Comparison of ENCODE assay signal across 15 cellular contexts in genomic region chr3:99658274-99658673, GRCh38. TPM values are rescaled to one million over a fixed set of nuclear protein-coding genes. Genes with fewer than 3 reads are reported as not detected.
DNase-seq lines count a peak whose midpoint lies in the region; ATAC-seq, FAIRE-seq and TF ChIP-seq lines count a peak whose summit lies in the region.
"Had no signal": no experiment of that assay in that cellular context is flagged by ENCODE, and none has a peak within 500 bp of the region (broad histone marks: within the 10 kb centered on the region; RNA-seq: fewer than 3 reads in every experiment).

No MANE protein-coding gene starts in this region.

- H3K36me3 ChIP-seq in astrocyte (ENCODE audit: insufficient read depth, low read length) (peaks cover 3% of the 10 kb centered on the region), left ventricle myocardium inferior (no peaks in the 10 kb centered on the region)

- H3K4me2 ChIP-seq in astrocyte (ENCODE audit: low read length), result peak overlapping the region; percentile 70

- DNase-seq in AG04450 (ENCODE audit: low read depth, low spot score), result no peak
- DNase-seq in astrocyte (ENCODE audit: low read depth), result no peak
- no peak for DNase-seq in left ventricle myocardium inferior
- no peak for DNase-seq in sciatic nerve (ENCODE audit: low spot score)
- no peak for DNase-seq in activated effector memory CD4-positive, alpha-beta T cell treated with anti-CD3 and anti-CD28 coated beads, Interleukin-2, amount 50 U/mL, for 16 hours
- no peak for DNase-seq in AML-193 (lab: John Stamatoyannopoulos, UW)
- no peak for DNase-seq in activated CD4-positive, alpha-beta memory T cell treated with anti-CD3 and anti-CD28 coated beads for 36 hours
- DNase-seq: anterior cingulate cortex, NCI-H187 treated with DMSO at 0.1 percent for 48 hours, NCI-H526, OCI-M1 had no signal

- H3K27me3 Mint-ChIP-seq in astrocyte (ENCODE audit: low read depth, unreplicated experiment), result no peaks in the 10 kb centered on the region
- no peaks in the 10 kb centered on the region for H3K27me3 Mint-ChIP-seq in activated CD4-positive, alpha-beta memory T cell treated with anti-CD3 and anti-CD28 coated beads for 36 hours
- H3K27me3 Mint-ChIP-seq: dendritic cell treated with granulocyte-macrophage colony-stimulating factor and Interleukin-4, amounts not matched to agents 40 ng/mL and 50 ng/mL, for 4 days; natural killer cell treated with Interleukin-12 subunit alpha and Interleukin-12 subunit beta and Interleukin-15 and Interleukin-18, amount 100 ng/mL, for 72 hours had no signal

- no peaks in the 10 kb centered on the region for H4K20me1 ChIP-seq in astrocyte (ENCODE audit: insufficient read depth, low read length)

- H3K4me3 ChIP-seq in AG04450 (ENCODE audit: low read depth, low read length) (no peak overlapping the region), astrocyte (ENCODE audit: insufficient read depth, low read depth, low read length) (no peak overlapping the region), left ventricle myocardium inferior (no peak overlapping the region)

- FAIRE-seq in astrocyte (lab: Jason Lieb, UNC), result no peak

- TF ChIP-seq CTCF in AG04450 (IDR thresholded peaks at IDR 0.05; ENCODE audit: low read depth, low read length) (no peak), astrocyte (IDR thresholded peaks at IDR 0.05; ENCODE audit: insufficient read depth, low read depth, low read length) (no peak), left ventricle myocardium inferior (IDR thresholded peaks at IDR 0.05; ENCODE audit: borderline replicate concordance) (no peak)

- intact Hi-C loops in left ventricle myocardium inferior (cut with micrococcal nuclease) (no loop called here), sciatic nerve (cut with DNase I) (no loop called here)
- intact Hi-C loops in activated CD4-positive, alpha-beta memory T cell treated with anti-CD3 and anti-CD28 coated beads for 36 hours (cut with micrococcal nuclease), result no loop called here

- CTCF ChIA-PET in AG04450 (lab: Charles Lee), result no interaction called here
- CTCF ChIA-PET in activated CD4-positive, alpha-beta memory T cell treated with anti-CD3 and anti-CD28 coated beads for 36 hours (lab: Charles Lee), result interaction anchor here (1.0 kb wide), 1 partner anchor 29 kb away, joined by 3 read pairs; no protein-coding TSS in a partner anchor

- H3K27me3 ChIP-seq in AG04450 (ENCODE audit: control insufficient read depth, insufficient read depth, low read length) (no peaks in the 10 kb centered on the region), astrocyte (ENCODE audit: insufficient read depth, low read length) (no peaks in the 10 kb centered on the region), left ventricle myocardium inferior (ENCODE audit: low read depth) (no peaks in the 10 kb centered on the region)

- H3K27ac Mint-ChIP-seq in astrocyte (ENCODE audit: unreplicated experiment), result peak overlapping the region; percentile 97
- H3K27ac Mint-ChIP-seq in activated CD4-positive, alpha-beta memory T cell treated with anti-CD3 and anti-CD28 coated beads for 36 hours, result no peak overlapping the region
- H3K27ac Mint-ChIP-seq: dendritic cell treated with granulocyte-macrophage colony-stimulating factor and Interleukin-4, amounts not matched to agents 40 ng/mL and 50 ng/mL, for 4 days; natural killer cell treated with Interleukin-12 subunit alpha and Interleukin-12 subunit beta and Interleukin-15 and Interleukin-18, amount 100 ng/mL, for 72 hours; type B pancreatic cell had no signal

- H3K27ac ChIP-seq in AG04450 (ENCODE audit: low read depth, low read length) (peak overlapping the region; percentile 96), astrocyte (ENCODE audit: low read depth, low read length) (peak overlapping the region; percentile 99), left ventricle myocardium inferior (replicated peaks) (peak overlapping the region; percentile 35)

- H3K9me3 ChIP-seq in AG04450 (ENCODE audit: control insufficient read depth, insufficient read depth, low read length) (no peaks in the 10 kb centered on the region), astrocyte (ENCODE audit: insufficient read depth, low read depth, low read length) (no peaks in the 10 kb centered on the region), left ventricle myocardium inferior (replicated peaks) (no peaks in the 10 kb centered on the region)

- H3K4me1 ChIP-seq in astrocyte (ENCODE audit: insufficient read depth, low read length), result peaks cover 40% of the 10 kb centered on the region
- peaks cover 19% of the 10 kb centered on the region for H3K4me1 ChIP-seq in left ventricle myocardium inferior

- H3K79me2 ChIP-seq in astrocyte (ENCODE audit: insufficient read depth, low read length), result peaks cover 84% of the 10 kb centered on the region

- H2AFZ ChIP-seq in astrocyte (ENCODE audit: low read depth, low read length), result no peak overlapping the region

- no peak overlapping the region for H3K4me3 Mint-ChIP-seq in astrocyte (ENCODE audit: unreplicated experiment)
- no peak overlapping the region for H3K4me3 Mint-ChIP-seq in activated CD4-positive, alpha-beta memory T cell treated with anti-CD3 and anti-CD28 coated beads for 36 hours
- H3K4me3 Mint-ChIP-seq: dendritic cell treated with granulocyte-macrophage colony-stimulating factor and Interleukin-4, amounts not matched to agents 40 ng/mL and 50 ng/mL, for 4 days; natural killer cell treated with Interleukin-12 subunit alpha and Interleukin-12 subunit beta and Interleukin-15 and Interleukin-18, amount 100 ng/mL, for 72 hours; type B pancreatic cell had no signal

- peak overlapping the region; percentile 80 for H3K9ac ChIP-seq in astrocyte (ENCODE audit: low read length)

- peaks cover 21% of the 10 kb centered on the region for H3K36me3 Mint-ChIP-seq in astrocyte (ENCODE audit: low read depth, unreplicated experiment)
- no peaks in the 10 kb centered on the region for H3K36me3 Mint-ChIP-seq in activated CD4-positive, alpha-beta memory T cell treated with anti-CD3 and anti-CD28 coated beads for 36 hours
- H3K36me3 Mint-ChIP-seq: natural killer cell treated with Interleukin-12 subunit alpha and Interleukin-12 subunit beta and Interleukin-15 and Interleukin-18, amount 100 ng/mL, for 72 hours; type B pancreatic cell had no signal

- peaks cover 38% of the 10 kb centered on the region for H3K4me1 Mint-ChIP-seq in astrocyte (ENCODE audit: low read depth, unreplicated experiment)
- H3K4me1 Mint-ChIP-seq in activated CD4-positive, alpha-beta memory T cell treated with anti-CD3 and anti-CD28 coated beads for 36 hours (ENCODE audit: low read depth), result no peaks in the 10 kb centered on the region

- H3K9me3 Mint-ChIP-seq in astrocyte (ENCODE audit: unreplicated experiment), result peaks cover 3% of the 10 kb centered on the region
- H3K9me3 Mint-ChIP-seq in activated CD4-positive, alpha-beta memory T cell treated with anti-CD3 and anti-CD28 coated beads for 36 hours, result no peaks in the 10 kb centered on the region
- H3K9me3 Mint-ChIP-seq: dendritic cell treated with granulocyte-macrophage colony-stimulating factor and Interleukin-4, amounts not matched to agents 40 ng/mL and 50 ng/mL, for 4 days; type B pancreatic cell had no signal

- POLR2A ChIA-PET in AG04450 (lab: Yijun Ruan, JAX), result interaction anchor here (1.2 to 1.3 kb wide), 2 partner anchors 13 to 20 kb away, joined by 6 to 7 read pairs; partner anchors contain the start of gene COL8A1
- POLR2A ChIA-PET in activated CD4-positive, alpha-beta memory T cell treated with anti-CD3 and anti-CD28 coated beads for 36 hours (lab: Charles Lee), result no interaction called here

- ATAC-seq in sciatic nerve, result peak; percentile 31
- ATAC-seq in HG02973 (IDR thresholded peaks at IDR 0.05; ENCODE audit: unreplicated experiment), result no peak
- ATAC-seq: natural killer cell treated with Interleukin-12 subunit alpha and Interleukin-12 subunit beta and Interleukin-15 and Interleukin-18, amount 100 ng/mL, for 72 hours had no signal

RNA-seq across cellular contexts. Expression of gene COL8A1, which starts 19.9 kb away (rescaled TPM):
- 101 and 147 TPM in 2 replicates for polyA plus RNA-seq in AG04450 (2011; rRNA removed)
- 139 and 180 TPM in 2 replicates for polyA minus RNA-seq in AG04450 (2011; rRNA and poly(A)+ RNA removed)
- total RNA-seq in astrocyte (118 and 123 TPM in 2 replicates), left ventricle myocardium inferior (16.4 TPM), sciatic nerve (114 TPM)
- not detected for total RNA-seq in activated CD4-positive, alpha-beta memory T cell treated with anti-CD3 and anti-CD28 coated beads for 36 hours

Comparison
In these comparisons a context has a peak if more than half of its experiments do, and no peak if none do; other contexts are left out.
1. H3K27ac ChIP-seq: peak in every context shown above with its lines; median percentile 99 in astrocyte; 96 in AG04450; 35 in left ventricle myocardium inferior.
2. RNA of gene COL8A1, which starts 19.9 kb away (total RNA-seq): 118 to 123 TPM in astrocyte, 114 TPM in sciatic nerve (single experiment) and 16.4 TPM in left ventricle myocardium inferior (single experiment); not detected in activated CD4-positive, alpha-beta memory T cell treated with anti-CD3 and anti-CD28 coated beads for 36 hours; every median in the first group is over 10 times any median in the second.